9 cellular contexts compared by ENCODE assay signal in genomic region chr5:81302596-81302995, GRCh38. TPM values are rescaled to one million over a fixed set of nuclear protein-coding genes. Genes with fewer than 3 reads are reported as not detected.
A peak's percentile ranks its signal among the peaks of the same experiment; 100 is the strongest.
DNase-seq lines count a peak whose midpoint lies in the region; ATAC-seq, FAIRE-seq and TF ChIP-seq lines count a peak whose summit lies in the region.
"Had no signal": no experiment of that assay in that cellular context is flagged by ENCODE, and none has a peak within 500 bp of the region (broad histone marks: within the 10 kb centered on the region; RNA-seq: fewer than 3 reads in every experiment).

No MANE protein-coding gene starts in this region.

- peaks cover 53% of the 10 kb centered on the region for H3K4me1 Mint-ChIP-seq in stimulated activated naive CD8-positive, alpha-beta T cell treated with anti-CD3 and anti-CD28 coated beads, Interleukin-15, Interleukin-2, amounts not matched to agents 100 ng/mL and 50 ng/mL, for 24 hours (ENCODE audit: low read depth)

- H3K27me3 ChIP-seq in mesendoderm (ENCODE audit: insufficient read depth, low read length, poor library complexity) (no peaks in the 10 kb centered on the region), small intestine (ENCODE audit: control insufficient read depth in 2 of 2, insufficient read depth in 2 of 2, low read length in 2 of 2) (no peaks in the 10 kb centered on the region)

- no peak for FAIRE-seq in small intestine (lab: Jason Lieb, UNC)
- FAIRE-seq: G401.6 had no signal

- H3K23ac ChIP-seq in mesendoderm (ENCODE audit: low read length), result no peak overlapping the region

- H3K56ac ChIP-seq in mesendoderm (ENCODE audit: low read length), result peak overlapping the region; percentile 99

- H3K36me3 Mint-ChIP-seq in stimulated activated naive CD8-positive, alpha-beta T cell treated with anti-CD3 and anti-CD28 coated beads, Interleukin-15, Interleukin-2, amounts not matched to agents 100 ng/mL and 50 ng/mL, for 24 hours (ENCODE audit: low read depth), result peaks cover 16% of the 10 kb centered on the region

- H2BK15ac ChIP-seq in mesendoderm (replicated peaks; ENCODE audit: low read depth), result no peak overlapping the region

- peak overlapping the region; percentile 78 for H3K4me3 ChIP-seq in astrocyte of the spinal cord (ENCODE audit: low read depth, low read length)
- no peak overlapping the region for H3K4me3 ChIP-seq in mesendoderm (ENCODE audit: low read length)
- H3K4me3 ChIP-seq in small intestine (ENCODE audit: low read depth in 1 of 2, low read length in 2 of 2), result peak overlapping the region in 1 of 2 donors; percentile 74

- H3K4me1 ChIP-seq in mesendoderm (ENCODE audit: control insufficient read depth, low read depth, low read length), result peaks cover 3% of the 10 kb centered on the region
- peaks cover 7 to 9% of the 10 kb centered on the region in 2 donors for H3K4me1 ChIP-seq in small intestine (ENCODE audit: control insufficient read depth in 2 of 2, insufficient read depth in 1 of 2, low read depth in 1 of 2, low read length in 1 of 2)

- no peak overlapping the region for H2BK120ac ChIP-seq in mesendoderm (ENCODE audit: low read depth, low read length)

- WGBS in mesendoderm (ENCODE audit: extremely low coverage, insufficient coverage, low lambda C conversion rate), result no CpG with 5 or more reads among the region's 5 CpGs
- WGBS in small intestine, 3 donors, result 85 to 91% (median 88%) methylated on average over 5 of the region's 5 CpGs

- no peaks in the 10 kb centered on the region for H3K9me3 ChIP-seq in small intestine (ENCODE audit: control insufficient read depth, low read depth)

- H3K4ac ChIP-seq in mesendoderm (ENCODE audit: low read depth, low read length), result no peak overlapping the region

- H3K18ac ChIP-seq in mesendoderm (ENCODE audit: low read length), result no peak overlapping the region

- no peak overlapping the region for H4K5ac ChIP-seq in mesendoderm (ENCODE audit: low read length)

- H2BK5ac ChIP-seq in mesendoderm (ENCODE audit: low read length), result no peak overlapping the region

- H3K4me3 Mint-ChIP-seq in stimulated activated naive CD8-positive, alpha-beta T cell treated with anti-CD3 and anti-CD28 coated beads, Interleukin-15, Interleukin-2, amounts not matched to agents 100 ng/mL and 50 ng/mL, for 24 hours, result peak overlapping the region; percentile 88

- peak overlapping the region; percentile 93 for H3K27ac Mint-ChIP-seq in stimulated activated naive CD8-positive, alpha-beta T cell treated with anti-CD3 and anti-CD28 coated beads, Interleukin-15, Interleukin-2, amounts not matched to agents 100 ng/mL and 50 ng/mL, for 24 hours

- H3K9me3 Mint-ChIP-seq in stimulated activated naive CD8-positive, alpha-beta T cell treated with anti-CD3 and anti-CD28 coated beads, Interleukin-15, Interleukin-2, amounts not matched to agents 100 ng/mL and 50 ng/mL, for 24 hours, result no peaks in the 10 kb centered on the region

- no peak for ATAC-seq in stimulated activated naive CD8-positive, alpha-beta T cell treated with anti-CD3 and anti-CD28 coated beads, Interleukin-15, Interleukin-2, amounts not matched to agents 100 U/mL and 50 U/mL, for 24 hours

- H2AK5ac ChIP-seq in mesendoderm (ENCODE audit: low read length), result no peak overlapping the region

- peaks cover 4% of the 10 kb centered on the region for H3K79me1 ChIP-seq in mesendoderm (ENCODE audit: low read length)

- TF ChIP-seq CTCF in astrocyte of the spinal cord (IDR thresholded peaks at IDR 0.05; ENCODE audit: low read depth, low read length), result no peak

- H3K27ac ChIP-seq in mesendoderm (ENCODE audit: low read depth, low read length), result no peak overlapping the region
- no peak overlapping the region for H3K27ac ChIP-seq in small intestine (ENCODE audit: low read depth in 1 of 2, low read length in 1 of 2)

- H3K36me3 ChIP-seq in mesendoderm (ENCODE audit: control insufficient read depth, insufficient read depth, low read length) (no peaks in the 10 kb centered on the region), small intestine (ENCODE audit: control insufficient read depth in 2 of 2, insufficient read depth in 2 of 2, low read length in 2 of 2) (no peaks in the 10 kb centered on the region)

- no peaks in the 10 kb centered on the region for H3K27me3 Mint-ChIP-seq in stimulated activated naive CD8-positive, alpha-beta T cell treated with anti-CD3 and anti-CD28 coated beads, Interleukin-15, Interleukin-2, amounts not matched to agents 100 ng/mL and 50 ng/mL, for 24 hours

- peaks cover 15% of the 10 kb centered on the region for H3K79me2 ChIP-seq in mesendoderm (ENCODE audit: control insufficient read depth, insufficient read depth, low read length)

- no peak overlapping the region for H4K8ac ChIP-seq in mesendoderm (ENCODE audit: low read depth, low read length)

- H3K9ac ChIP-seq in mesendoderm (ENCODE audit: low read length), result peak overlapping the region; percentile 97

- DNase-seq in stimulated activated naive CD8-positive, alpha-beta T cell treated with anti-CD3 and anti-CD28 coated beads, Interleukin-15, Interleukin-2, amounts not matched to agents 100 U/mL and 50 U/mL, for 24 hours, result no peak
- DNase-seq in astrocyte of the spinal cord (ENCODE audit: low read depth, low spot score) (no peak), mesendoderm (no peak), small intestine (no peak), NCI-H2081 (lab: John Stamatoyannopoulos, UW) (no peak), NCI-H446 (lab: John Stamatoyannopoulos, UW) (no peak), NCI-H524 (lab: John Stamatoyannopoulos, UW) (no peak)

- H3K4me2 ChIP-seq in mesendoderm (ENCODE audit: low read length), result peak overlapping the region; percentile 22

- in situ Hi-C loops in astrocyte of the spinal cord (cut with HindIII; ENCODE audit: low sequenced_read_pairs), result no loop called here

RNA-seq across cellular contexts. Expression of gene ZCCHC9, which starts 1.2 kb away (rescaled TPM):
- polyA plus RNA-seq in mesendoderm (2013, experiment 1 of 2), result 57.6 TPM
- polyA plus RNA-seq in mesendoderm (2013, experiment 2 of 2), result 58.1 TPM
- polyA plus RNA-seq in small intestine, result 10 to 100 TPM; 24.4 to 35.1 (median 25.7) TPM
